Comparison of ENCODE assay signal across 13 cellular contexts in genomic region chr14:89848165-89848564, GRCh38.
A peak's percentile ranks its signal among the peaks of the same experiment; 100 is the strongest.
DNase-seq lines count a peak whose midpoint lies in the region; ATAC-seq and TF ChIP-seq lines count a peak whose summit lies in the region.
"Had no signal": no experiment of that assay in that cellular context is flagged by ENCODE, and none has a peak within 500 bp of the region (broad histone marks: within the 10 kb centered on the region; RNA-seq: fewer than 3 reads in every experiment).

No MANE protein-coding gene starts in this region.

- ATAC-seq in PC-3, result no peak
- ATAC-seq in stimulated activated naive B cell treated with anti-CD40 and anti-IgM and Interleukin-4, amounts not matched to agents 10 μg/mL and 1 μg/mL and 100 μg/mL, for 72 hours (replicated peaks), result no peak
- ATAC-seq: left lung had no signal

- no peak overlapping the region for H3K4me3 Mint-ChIP-seq in Caco-2 (ENCODE audit: unreplicated experiment)
- no peak overlapping the region for H3K4me3 Mint-ChIP-seq in stimulated activated naive B cell treated with anti-CD40 and anti-IgM and Interleukin-4, amounts not matched to agents 10 μg/mL and 1 μg/mL and 100 μg/mL, for 72 hours

- H3K4me2 ChIP-seq in PC-3 (ENCODE audit: low read length) (no peak overlapping the region), skeletal muscle satellite cell (ENCODE audit: low read length) (no peak overlapping the region)

- peak; percentile 4 for DNase-seq in NCI-H2227 (lab: John Stamatoyannopoulos, UW; ENCODE audit: unreplicated experiment)
- no peak for DNase-seq in NCI-H2227 treated with DMSO at 0.1 percent for 48 hours (lab: John Stamatoyannopoulos, UW)
- DNase-seq in PC-3, result no peak
- peak; percentile 33 for DNase-seq in fibroblast of gingiva (ENCODE audit: low read depth)
- DNase-seq in Caco-2, result no peak
- DNase-seq in amygdala (lab: John Stamatoyannopoulos, UW), result no peak
- DNase-seq in stimulated activated naive B cell treated with anti-CD40 and anti-IgM and Interleukin-4, amounts not matched to agents 10 μg/mL and 1 μg/mL and 100 μg/mL, for 72 hours, result no peak
- DNase-seq: activated T-cell treated with anti-CD3 and anti-CD28 coated beads, Interleukin-2, amount 50 U/mL, for 1 hour; foreskin melanocyte; left lung; NCI-H2081; RPMI8226 had no signal

- no peak overlapping the region for H2AFZ ChIP-seq in PC-3 (ENCODE audit: low read length)

- CTCF ChIA-PET in PC-3 (lab: Charles Lee), result interaction anchor here (0.7 kb wide), 1 partner anchor 9 kb away, joined by 3 read pairs; no protein-coding TSS in a partner anchor
- CTCF ChIA-PET in Caco-2 (lab: Charles Lee), result no interaction called here

- H3K27me3 Mint-ChIP-seq in Caco-2 (ENCODE audit: insufficient read depth, unreplicated experiment), result no peaks in the 10 kb centered on the region
- no peaks in the 10 kb centered on the region for H3K27me3 Mint-ChIP-seq in stimulated activated naive B cell treated with anti-CD40 and anti-IgM and Interleukin-4, amounts not matched to agents 10 μg/mL and 1 μg/mL and 100 μg/mL, for 72 hours

- H3K4me3 ChIP-seq in PC-3 (ENCODE audit: low read length) (no peak overlapping the region), skeletal muscle satellite cell (ENCODE audit: low read length) (no peak overlapping the region), Caco-2 (ENCODE audit: low read depth, low read length) (no peak overlapping the region)
- H3K4me3 ChIP-seq: left lung had no signal

- no peaks in the 10 kb centered on the region for H3K36me3 ChIP-seq in PC-3 (ENCODE audit: low read depth, low read length)
- no peaks in the 10 kb centered on the region for H3K36me3 ChIP-seq in skeletal muscle satellite cell (ENCODE audit: insufficient read depth, low read length)
- no peaks in the 10 kb centered on the region for H3K36me3 ChIP-seq in Caco-2 (ENCODE audit: control insufficient read depth, insufficient read depth, low read length)
- H3K36me3 ChIP-seq: left lung had no signal

- no peaks in the 10 kb centered on the region for H3K36me3 Mint-ChIP-seq in Caco-2 (ENCODE audit: insufficient read depth, unreplicated experiment)
- H3K36me3 Mint-ChIP-seq in stimulated activated naive B cell treated with anti-CD40 and anti-IgM and Interleukin-4, amounts not matched to agents 10 μg/mL and 1 μg/mL and 100 μg/mL, for 72 hours, result peaks cover 11 to 17% of the 10 kb centered on the region in 2 donors

- H3F3A ChIP-seq in PC-3 (ENCODE audit: low read length, unreplicated experiment), result no peaks in the 10 kb centered on the region

- no peaks in the 10 kb centered on the region for H3K9me3 ChIP-seq in PC-3 (ENCODE audit: low read length)
- H3K9me3 ChIP-seq in skeletal muscle satellite cell (replicated peaks; ENCODE audit: low read length), result no peaks in the 10 kb centered on the region
- H3K9me3 ChIP-seq in Caco-2, result no peaks in the 10 kb centered on the region

- TF ChIP-seq CTCF in PC-3 (conservative IDR thresholded peaks at IDR 0.05; ENCODE audit: low read depth, low read length), result peak; percentile 44; the same call in 1 of the 2 replicates
- peak in 1 of 2 experiments; percentile 22 for TF ChIP-seq CTCF in Caco-2 (IDR thresholded peaks at IDR 0.05; ENCODE audit: insufficient read depth in 1 of 2, low read depth in 1 of 2, low read length in 1 of 2, severe bottlenecking in 1 of 2, unreplicated experiment in 1 of 2)

- H3K9ac ChIP-seq in PC-3 (ENCODE audit: low read length) (no peak overlapping the region), skeletal muscle satellite cell (ENCODE audit: low read depth, low read length) (peak overlapping the region; percentile 11)

- H3K4me1 Mint-ChIP-seq in Caco-2 (ENCODE audit: low read depth, unreplicated experiment), result no peaks in the 10 kb centered on the region
- no peaks in the 10 kb centered on the region for H3K4me1 Mint-ChIP-seq in stimulated activated naive B cell treated with anti-CD40 and anti-IgM and Interleukin-4, amounts not matched to agents 10 μg/mL and 1 μg/mL and 100 μg/mL, for 72 hours

- H3K9me3 Mint-ChIP-seq in Caco-2 (ENCODE audit: unreplicated experiment), result peaks cover 11% of the 10 kb centered on the region
- H3K9me3 Mint-ChIP-seq in stimulated activated naive B cell treated with anti-CD40 and anti-IgM and Interleukin-4, amounts not matched to agents 10 μg/mL and 1 μg/mL and 100 μg/mL, for 72 hours, result peaks cover 7 to 8% of the 10 kb centered on the region in 2 donors

- H3K4me1 ChIP-seq in PC-3 (ENCODE audit: insufficient read depth, low read length) (no peaks in the 10 kb centered on the region), skeletal muscle satellite cell (ENCODE audit: control insufficient read depth, insufficient read depth, low read length) (peaks cover 24% of the 10 kb centered on the region), Caco-2 (peaks cover 28% of the 10 kb centered on the region)
- H3K4me1 ChIP-seq: left lung had no signal

- BruUV-seq in PC-3 (replicated peaks; lab: Mats Ljungman, UMichigan), result no TSS peak
- BruUV-seq in Caco-2 (replicated peaks; lab: Mats Ljungman, UMichigan), result no TSS peak

- no peak overlapping the region for H3K27ac ChIP-seq in PC-3 (ENCODE audit: low read length)
- H3K27ac ChIP-seq: left lung had no signal

- H3K27ac Mint-ChIP-seq in Caco-2 (ENCODE audit: unreplicated experiment), result no peak overlapping the region
- H3K27ac Mint-ChIP-seq in stimulated activated naive B cell treated with anti-CD40 and anti-IgM and Interleukin-4, amounts not matched to agents 10 μg/mL and 1 μg/mL and 100 μg/mL, for 72 hours, result no peak overlapping the region

- H3K27me3 ChIP-seq in PC-3 (ENCODE audit: low read length) (no peaks in the 10 kb centered on the region), skeletal muscle satellite cell (ENCODE audit: control insufficient read depth, insufficient read depth, low read length) (no peaks in the 10 kb centered on the region), Caco-2 (replicated peaks; ENCODE audit: control insufficient read depth, insufficient read depth, low read length) (no peaks in the 10 kb centered on the region)
- H3K27me3 ChIP-seq: left lung had no signal

- intact Hi-C loops in PC-3 (cut with micrococcal nuclease) (no loop called here), Caco-2 (cut with micrococcal nuclease; ENCODE audit: unreplicated experiment) (no loop called here)

- no peaks in the 10 kb centered on the region for H3K79me2 ChIP-seq in PC-3 (ENCODE audit: low read length)

- no peaks in the 10 kb centered on the region for H4K20me1 ChIP-seq in PC-3 (ENCODE audit: low read length)

- POLR2A ChIA-PET in PC-3 (lab: Charles Lee; ENCODE audit: unreplicated experiment), result no interaction called here
- POLR2A ChIA-PET in Caco-2 (lab: Charles Lee), result no interaction called here

- no peaks in the 10 kb centered on the region for H3K9me2 ChIP-seq in PC-3 (replicated peaks; ENCODE audit: low read length)

Comparison
In these comparisons a context has a peak if more than half of its experiments do, and no peak if none do; other contexts are left out.
1. DNase-seq: peak in NCI-H2227 (single experiment) and fibroblast of gingiva (single experiment); none in NCI-H2227 treated with DMSO at 0.1 percent for 48 hours (single experiment), PC-3 (single experiment), Caco-2 (0 of 2), amygdala (0 of 56) and stimulated activated naive B cell treated with anti-CD40 and anti-IgM and Interleukin-4, amounts not matched to agents 10 μg/mL and 1 μg/mL and 100 μg/mL, for 72 hours (single experiment).